In genomic region chr2:209613941-209614340, GRCh38 we compare ENCODE assay signal across 13 cellular contexts.
"Had no signal": no experiment of that assay in that cellular context is flagged by ENCODE, and none has a peak within 500 bp of the region (broad histone marks: within the 10 kb centered on the region; RNA-seq: fewer than 3 reads in every experiment).

No MANE protein-coding gene starts in this region.

- H3K9me3 Mint-ChIP-seq: activated naive CD8-positive, alpha-beta T cell treated with anti-CD3 and anti-CD28 coated beads for 36 hours had no signal

- H3K4me1 ChIP-seq: testis had no signal

- H3K4me1 Mint-ChIP-seq: activated naive CD8-positive, alpha-beta T cell treated with anti-CD3 and anti-CD28 coated beads for 36 hours; natural killer cell; stimulated activated naive CD8-positive, alpha-beta T cell treated with anti-CD3 and anti-CD28 coated beads, Interleukin-15, amount 100 ng/mL, for 72 hours had no signal

- H3K27me3 Mint-ChIP-seq: dendritic cell treated with granulocyte-macrophage colony-stimulating factor and Interleukin-4, amounts not matched to agents 40 ng/mL and 50 ng/mL, for 4 days; stimulated activated naive CD8-positive, alpha-beta T cell treated with anti-CD3 and anti-CD28 coated beads, Interleukin-15, amount 100 ng/mL, for 72 hours had no signal

- H3K36me3 Mint-ChIP-seq: activated naive CD8-positive, alpha-beta T cell treated with anti-CD3 and anti-CD28 coated beads for 36 hours; natural killer cell had no signal

- DNase-seq: activated effector memory CD4-positive, alpha-beta T cell treated with anti-CD3 and anti-CD28 coated beads, Interleukin-2, amount 50 U/mL, for 16 hours; activated naive CD8-positive, alpha-beta T cell treated with anti-CD3 and anti-CD28 coated beads for 36 hours; cerebellar nuclear complex; islet precursor cell; mammary epithelial cell; natural killer cell; stimulated activated CD4-positive, alpha-beta T cell treated with anti-CD3 and anti-CD28 coated beads, Interleukin-4, amount 100 ng/mL, for 4 hours; stimulated activated naive CD8-positive, alpha-beta T cell treated with anti-CD3 and anti-CD28 coated beads, Interleukin-15, amount 100 ng/mL, for 72 hours; T-helper 2 cell; testis had no signal

- H3K9me3 ChIP-seq: testis had no signal

- H3K27me3 ChIP-seq: testis had no signal

- H3K27ac ChIP-seq: testis had no signal

- H3K4me3 ChIP-seq: testis had no signal

- ATAC-seq: activated CD4-positive, CD25-positive, alpha-beta regulatory T cell treated with anti-CD3 and anti-CD28 coated beads, Interleukin-2, amount 50 U/mL, for 24 hours; left lobe of liver; natural killer cell; stimulated activated naive CD8-positive, alpha-beta T cell treated with anti-CD3 and anti-CD28 coated beads, Interleukin-15, amount 100 ng/mL, for 72 hours had no signal

- H3K27ac Mint-ChIP-seq: activated naive CD8-positive, alpha-beta T cell treated with anti-CD3 and anti-CD28 coated beads for 36 hours; dendritic cell treated with granulocyte-macrophage colony-stimulating factor and Interleukin-4, amounts not matched to agents 40 ng/mL and 50 ng/mL, for 4 days; natural killer cell; stimulated activated naive CD8-positive, alpha-beta T cell treated with anti-CD3 and anti-CD28 coated beads, Interleukin-15, amount 100 ng/mL, for 72 hours had no signal

- H3K4me3 Mint-ChIP-seq: activated naive CD8-positive, alpha-beta T cell treated with anti-CD3 and anti-CD28 coated beads for 36 hours; dendritic cell treated with granulocyte-macrophage colony-stimulating factor and Interleukin-4, amounts not matched to agents 40 ng/mL and 50 ng/mL, for 4 days; natural killer cell; stimulated activated naive CD8-positive, alpha-beta T cell treated with anti-CD3 and anti-CD28 coated beads, Interleukin-15, amount 100 ng/mL, for 72 hours had no signal
